ENCODE assay signal across 21 cellular contexts in genomic region chr7:49635800-49636199, GRCh38.
A peak's percentile ranks its signal among the peaks of the same experiment; 100 is the strongest.
DNase-seq lines count a peak whose midpoint lies in the region; ATAC-seq, FAIRE-seq and TF ChIP-seq lines count a peak whose summit lies in the region.
"Had no signal": no experiment of that assay in that cellular context is flagged by ENCODE, and none has a peak within 500 bp of the region (broad histone marks: within the 10 kb centered on the region; RNA-seq: fewer than 3 reads in every experiment).

No MANE protein-coding gene starts in this region.

- H3K9ac ChIP-seq in Karpas-422 (ENCODE audit: low read length), result no peak overlapping the region

- H3K4me3 ChIP-seq in Karpas-422 (ENCODE audit: low read length) (no peak overlapping the region), bronchial epithelial cell (ENCODE audit: low read depth, low read length) (no peak overlapping the region)
- H3K4me3 ChIP-seq: K562, PC-9, spleen, thyroid gland had no signal

- no peak for TF ChIP-seq CTCF in bronchial epithelial cell (IDR thresholded peaks at IDR 0.05; ENCODE audit: insufficient read depth, low read length, severe bottlenecking)

- no peaks in the 10 kb centered on the region for H3K4me1 ChIP-seq in Karpas-422 (ENCODE audit: low read length)
- H3K4me1 ChIP-seq: spleen, thyroid gland had no signal

- H3K9me3 ChIP-seq in Karpas-422 (ENCODE audit: low read length), result no peaks in the 10 kb centered on the region
- H3K9me3 ChIP-seq: spleen, thyroid gland had no signal

- intact Hi-C loops in posterior vena cava (cut with DNase I), result no loop called here

- H3K36me3 ChIP-seq in Karpas-422 (ENCODE audit: insufficient read depth, low read length) (no peaks in the 10 kb centered on the region), bronchial epithelial cell (ENCODE audit: control insufficient read depth, insufficient read depth, low read length) (no peaks in the 10 kb centered on the region)
- H3K36me3 ChIP-seq: spleen, thyroid gland had no signal

- no peak overlapping the region for H3K27ac ChIP-seq in Karpas-422 (ENCODE audit: low read length)
- H3K27ac ChIP-seq: PC-9, spleen, thyroid gland had no signal

- no peak overlapping the region for H2AFZ ChIP-seq in Karpas-422 (ENCODE audit: low read length)
- H2AFZ ChIP-seq: PC-9 had no signal

- in situ Hi-C loops in Caki2 (cut with HindIII; ENCODE audit: low pct_unique_long_range_greater_than_20kb, low sequenced_read_pairs), result no loop called here

- H3K27me3 ChIP-seq in Karpas-422 (ENCODE audit: low read length) (no peaks in the 10 kb centered on the region), bronchial epithelial cell (ENCODE audit: control insufficient read depth, insufficient read depth, low read length) (no peaks in the 10 kb centered on the region)
- H3K27me3 ChIP-seq: spleen, thyroid gland had no signal

- H3K4me2 ChIP-seq in Karpas-422 (ENCODE audit: low read depth, low read length, poor library complexity, severe bottlenecking), result no peak overlapping the region
- H3K4me2 ChIP-seq: PC-9 had no signal

- H3K9me2 ChIP-seq in Karpas-422 (replicated peaks; ENCODE audit: insufficient read depth, low read length), result no peaks in the 10 kb centered on the region

- H3K79me2 ChIP-seq in Karpas-422 (ENCODE audit: low read length), result no peaks in the 10 kb centered on the region

- DNase-seq in Caki2 (ENCODE audit: low read depth) (peak; percentile 4), GM12892 (ENCODE audit: insufficient read length) (no peak), Karpas-422 (peak; percentile 50), bronchial epithelial cell (ENCODE audit: low read depth) (peak; percentile 1), HPDE6-E6E7 (ENCODE audit: extremely low spot score) (no peak), posterior vena cava (ENCODE audit: low spot score) (no peak), left lobe of liver (ENCODE audit: low spot score) (no peak)
- DNase-seq: activated CD4-positive, alpha-beta T cell treated with anti-CD3 and anti-CD28 coated beads, Interleukin-2, amount 10 ng/mL, durations not matched to agents 7 days and 5 days; activated CD8-positive, alpha-beta memory T cell treated with anti-CD3 and anti-CD28 coated beads, Interleukin-2, amount 50 U/mL, for 48 hours; activated gamma-delta T cell; AML-193; amygdala; effector memory CD8-positive, alpha-beta T cell; hypothalamus; kidney glomerular epithelial cell; NCI-H1417 treated with DMSO at 0.1 percent for 48 hours; PC-9; spleen; thyroid gland had no signal

- no peak for ATAC-seq in left lobe of liver
- ATAC-seq: effector memory CD8-positive, alpha-beta T cell; K562 had no signal

- no peak for TF ChIP-seq POLR2A in GM12892 (IDR thresholded peaks at IDR 0.05; ENCODE audit: low read depth, low read length)

- FAIRE-seq in GM12892 (lab: Jason Lieb, UNC) (peak; percentile 61), bronchial epithelial cell (lab: Jason Lieb, UNC) (no peak)
- FAIRE-seq: K562, TTC549 had no signal

- H4K20me1 ChIP-seq in Karpas-422 (ENCODE audit: insufficient read depth, low read depth, low read length), result no peaks in the 10 kb centered on the region

Comparison
In these comparisons a context has a peak if more than half of its experiments do, and no peak if none do; other contexts are left out.
1. DNase-seq: peak in Caki2 (single experiment), Karpas-422 (single experiment) and bronchial epithelial cell (single experiment); none in GM12892 (single experiment), HPDE6-E6E7 (single experiment), posterior vena cava (single experiment) and left lobe of liver (single experiment).